Comparison of ENCODE assay signal across 8 cellular contexts in genomic region chr20:51500311-51500710, GRCh38. TPM values are rescaled to one million over a fixed set of nuclear protein-coding genes. Genes with fewer than 3 reads are reported as not detected.
A peak's percentile ranks its signal among the peaks of the same experiment; 100 is the strongest.
DNase-seq lines count a peak whose midpoint lies in the region; ATAC-seq and TF ChIP-seq lines count a peak whose summit lies in the region.

No MANE protein-coding gene starts in this region.

- H3K4me2 ChIP-seq in BLaER1 treated with 17β-estradiol and CSF1 and Interleukin-3, amounts not matched to agents 10 nM and 100 nM, result peak overlapping the region; percentile 37 to 96 (median 88); a peak in 21 of 22 replicates

- no peak overlapping the region for H3K9ac ChIP-seq in BLaER1 treated with 17β-estradiol and CSF1 and Interleukin-3, amounts not matched to agents 10 nM and 100 nM

- TF ChIP-seq CTCF in stomach (IDR thresholded peaks at IDR 0.05) (no peak), ascending aorta (IDR thresholded peaks at IDR 0.05) (no peak)

- H3K27ac ChIP-seq in BLaER1 treated with 17β-estradiol and CSF1 and Interleukin-3, amounts not matched to agents 10 nM and 100 nM, result peak overlapping the region in 3 of 11 experiments; percentile 32 to 91 (median 87); a peak in 2 of 22 replicates
- no peak overlapping the region for H3K27ac ChIP-seq in stomach
- H3K27ac ChIP-seq in ascending aorta, result no peak overlapping the region

- ATAC-seq in GM19463 (IDR thresholded peaks at IDR 0.05; ENCODE audit: unreplicated experiment) (peak; percentile 76), HG03565 (IDR thresholded peaks at IDR 0.05; ENCODE audit: unreplicated experiment) (peak; percentile 78)

- H3K4me3 ChIP-seq in BLaER1 treated with 17β-estradiol and CSF1 and Interleukin-3, amounts not matched to agents 10 nM and 100 nM, result no peak overlapping the region
- H3K4me3 ChIP-seq in stomach (no peak overlapping the region), ascending aorta (no peak overlapping the region)

- TF ChIP-seq POLR2A in stomach (IDR thresholded peaks at IDR 0.05), result no peak

- peak; percentile 42 for DNase-seq in activated T-cell treated with anti-CD3 and anti-CD28 coated beads, Interleukin-2, amount 50 U/mL, for 1 hour
- DNase-seq in stimulated activated CD4-positive, alpha-beta T cell treated with anti-CD3 and anti-CD28 coated beads, Interleukin-2, amount 100 ng/mL, for 24 hours, result peak; percentile 41 to 48
- DNase-seq in stomach (no peak), middle frontal gyrus (ENCODE audit: extremely low spot score, low spot score) (no peak), ascending aorta (ENCODE audit: low spot score in 2 of 2) (no peak)

- peaks cover 51 to 70% (median 66%) of the 10 kb centered on the region in 10 experiments for H3K4me1 ChIP-seq in BLaER1 treated with 17β-estradiol and CSF1 and Interleukin-3, amounts not matched to agents 10 nM and 100 nM
- H3K4me1 ChIP-seq in stomach (peaks cover 0 to 46% (median 9%) of the 10 kb centered on the region in 4 donors), ascending aorta (peaks cover 0 to 6% of the 10 kb centered on the region in 2 donors)

- no peak for TF ChIP-seq EP300 in stomach (IDR thresholded peaks at IDR 0.05)

- 49 to 63% (median 55%) methylated on average over 2 of the region's 3 CpGs for WGBS in stomach, 5 donors

- no peaks in the 10 kb centered on the region; a peak in 2 of 22 replicates for H4K20me1 ChIP-seq in BLaER1 treated with 17β-estradiol and CSF1 and Interleukin-3, amounts not matched to agents 10 nM and 100 nM

- no peaks in the 10 kb centered on the region for H3K27me3 ChIP-seq in BLaER1 treated with 17β-estradiol and CSF1 and Interleukin-3, amounts not matched to agents 10 nM and 100 nM
- H3K27me3 ChIP-seq in stomach (no peaks in the 10 kb centered on the region), ascending aorta (no peaks in the 10 kb centered on the region)

- intact Hi-C loops in stomach (cut with DNase I; ENCODE audit: low total_unique reads), result no loop called here
- intact Hi-C loops in ascending aorta (cut with DNase I), result no loop called here

- H3K36me3 ChIP-seq in BLaER1 treated with 17β-estradiol and CSF1 and Interleukin-3, amounts not matched to agents 10 nM and 100 nM, result peaks cover 0 to under 1% (median 0%) of the 10 kb centered on the region in 11 experiments; a peak in 1 of 22 replicates
- H3K36me3 ChIP-seq in stomach, result peaks cover 0 to 10% (median 2%) of the 10 kb centered on the region in 4 donors
- H3K36me3 ChIP-seq in ascending aorta, result no peaks in the 10 kb centered on the region

- H3K9me3 ChIP-seq in BLaER1 treated with 17β-estradiol and CSF1 and Interleukin-3, amounts not matched to agents 10 nM and 100 nM (replicated peaks in 1 of 11), result no peaks in the 10 kb centered on the region
- no peaks in the 10 kb centered on the region for H3K9me3 ChIP-seq in stomach
- H3K9me3 ChIP-seq in ascending aorta, result no peaks in the 10 kb centered on the region

RNA-seq across cellular contexts. Expression of gene NFATC2, which starts 42.2 kb away (rescaled TPM):
- total RNA-seq in stomach, result 10 to 100 TPM in 4 of 5 donors, 1 to 10 TPM in 1; 7.0 to 31.9 (median 11.4) TPM
- polyA plus RNA-seq in stomach, result 1 to 10 TPM; 1.4 to 6.3 (median 3.2) TPM
- 7.9 TPM for total RNA-seq in ascending aorta

Comparison
In these comparisons a context has a peak if more than half of its experiments do, and no peak if none do; other contexts are left out.
1. DNase-seq: peak in activated T-cell treated with anti-CD3 and anti-CD28 coated beads, Interleukin-2, amount 50 U/mL, for 1 hour (single experiment) and stimulated activated CD4-positive, alpha-beta T cell treated with anti-CD3 and anti-CD28 coated beads, Interleukin-2, amount 100 ng/mL, for 24 hours (2 of 2); none in stomach (single experiment), middle frontal gyrus (single experiment) and ascending aorta (0 of 2).